ENCODE assay signal across 1 cellular context in genomic region chr5:153883829-153884228, GRCh38.
TF ChIP-seq lines count a peak whose summit lies in the region.

No MANE protein-coding gene starts in this region.

TF ChIP-seq in IMR-90, 13 proteins besides CTCF, POLR2A, EP300 and RAD21:
- peak; percentile 25; the same call in 1 of the 2 replicates for TF ChIP-seq MAFK (IDR thresholded peaks at IDR 0.05; ENCODE audit: low read depth, low read length)
- TF ChIP-seq CEBPB (IDR thresholded peaks at IDR 0.05; ENCODE audit: low read depth, low read length), result 0 out of 2 replicates have a peak, but pooled peaks have one; percentile 29
- TF ChIP-seq MXI1 (IDR thresholded peaks at IDR 0.05; ENCODE audit: borderline replicate concordance, low read depth, low read length), result no peak
- TF ChIP-seq, protein P1, sequence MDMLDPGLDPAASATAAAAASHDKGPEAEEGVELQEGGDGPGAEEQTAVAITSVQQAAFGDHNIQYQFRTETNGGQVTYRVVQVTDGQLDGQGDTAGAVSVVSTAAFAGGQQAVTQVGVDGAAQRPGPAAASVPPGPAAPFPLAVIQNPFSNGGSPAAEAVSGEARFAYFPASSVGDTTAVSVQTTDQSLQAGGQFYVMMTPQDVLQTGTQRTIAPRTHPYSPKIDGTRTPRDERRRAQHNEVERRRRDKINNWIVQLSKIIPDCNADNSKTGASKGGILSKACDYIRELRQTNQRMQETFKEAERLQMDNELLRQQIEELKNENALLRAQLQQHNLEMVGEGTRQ (IDR thresholded peaks at IDR 0.05; ENCODE audit: low read depth, low read length), result no peak
- no peak for TF ChIP-seq BHLHE40 (IDR thresholded peaks at IDR 0.05; ENCODE audit: low read depth, low read length)
- TF ChIP-seq NFE2L2 (IDR thresholded peaks at IDR 0.05; ENCODE audit: low read depth, low read length), result no peak
